ENCODE assay signal across 14 cellular contexts in genomic region chr16:48434653-48435318, GRCh38. TPM values are rescaled to one million over a fixed set of nuclear protein-coding genes. Genes with fewer than 3 reads are reported as not detected.
DNase-seq lines count a peak whose midpoint lies in the region; ATAC-seq and TF ChIP-seq lines count a peak whose summit lies in the region.
"Had no signal": no experiment of that assay in that cellular context is flagged by ENCODE, and none has a peak within 500 bp of the region (broad histone marks: within the 10 kb centered on the region; RNA-seq: fewer than 3 reads in every experiment).

No MANE protein-coding gene starts in this region.

- ATAC-seq in GM21529 (IDR thresholded peaks at IDR 0.05; ENCODE audit: unreplicated experiment), result no peak

- no peaks in the 10 kb centered on the region for H3K36me3 ChIP-seq in Loucy (ENCODE audit: insufficient read depth, low read length)
- H3K36me3 ChIP-seq: sigmoid colon, SJSA1 had no signal

- H3K27me3 ChIP-seq in Loucy (ENCODE audit: insufficient read depth, low read length, poor library complexity, severe bottlenecking), result no peaks in the 10 kb centered on the region
- H3K27me3 ChIP-seq: sigmoid colon, SJSA1 had no signal

- peak overlapping the region; percentile 40 for H3K9ac ChIP-seq in Loucy (ENCODE audit: low read depth, low read length, poor library complexity, severe bottlenecking)

- no peaks in the 10 kb centered on the region for H4K20me1 ChIP-seq in Loucy (ENCODE audit: insufficient read depth, low read length, poor library complexity, severe bottlenecking)

- H3K4me3 ChIP-seq in Loucy (ENCODE audit: low read length, poor library complexity, severe bottlenecking) (peak overlapping the region; percentile 41), cardiac fibroblast (replicated peaks in 1 of 2; ENCODE audit: low read depth in 2 of 2, low read length in 2 of 2) (no peak overlapping the region)
- H3K4me3 ChIP-seq: sigmoid colon, SJSA1 had no signal

- H3K9me3 ChIP-seq in Loucy (ENCODE audit: insufficient read depth, low read depth, low read length), result no peaks in the 10 kb centered on the region
- H3K9me3 ChIP-seq: sigmoid colon, SJSA1 had no signal

- DNase-seq in Daoy (ENCODE audit: low read depth) (peak; percentile 64), cardiac fibroblast (ENCODE audit: low read depth in 2 of 2) (peak; percentile 69 to 82), mucosa of gallbladder (ENCODE audit: low spot score) (peak; percentile 23), NCI-H1417 (lab: John Stamatoyannopoulos, UW) (no peak), AG08395 (ENCODE audit: low spot score) (no peak)
- no peak for DNase-seq in stimulated activated CD4-positive, alpha-beta T cell treated with anti-CD3 and anti-CD28 coated beads, Interleukin-1b, Interleukin-23, amount 100 ng/mL, for 48 hours
- DNase-seq: activated CD4-positive, alpha-beta memory T cell treated with anti-CD3 and anti-CD28 coated beads, Interleukin-2, amount 10 ng/mL, durations not matched to agents 7 days and 5 days; Calu3; mammary epithelial cell; NCI-H2081 treated with DMSO at 0.1 percent for 48 hours; sigmoid colon had no signal

- H2AFZ ChIP-seq in Loucy (ENCODE audit: low read length), result no peak overlapping the region

- H3K4me2 ChIP-seq in Loucy (ENCODE audit: low read depth, low read length, poor library complexity, severe bottlenecking), result peak overlapping the region; percentile 64

- TF ChIP-seq CTCF in Loucy (conservative IDR thresholded peaks at IDR 0.05; ENCODE audit: low read length) (no peak), cardiac fibroblast (IDR thresholded peaks at IDR 0.05; ENCODE audit: low read depth, low read length) (no peak)

- H3K79me2 ChIP-seq in Loucy (ENCODE audit: insufficient read depth, low read length), result no peaks in the 10 kb centered on the region

- peaks cover 31% of the 10 kb centered on the region for H3K4me1 ChIP-seq in Loucy (ENCODE audit: insufficient read depth, low read length, poor library complexity, severe bottlenecking)
- H3K4me1 ChIP-seq: sigmoid colon had no signal

- H3F3A ChIP-seq in Loucy (ENCODE audit: low read depth), result no peaks in the 10 kb centered on the region

- no peaks in the 10 kb centered on the region for H3K9me2 ChIP-seq in Loucy (replicated peaks; ENCODE audit: low read depth, low read length)

RNA-seq across cellular contexts. Expression of gene SIAH1, which starts 49.6 kb away (rescaled TPM):
- total RNA-seq in Daoy (2014; rRNA removed; shearing (Covaris generic)), result 16.4 and 20.2 TPM in 2 replicates
- 22.2 TPM for total RNA-seq in mucosa of gallbladder

Comparison
In these comparisons a context has a peak if more than half of its experiments do, and no peak if none do; other contexts are left out.
1. DNase-seq: peak in Daoy (single experiment), cardiac fibroblast (2 of 2) and mucosa of gallbladder (single experiment); none in NCI-H1417 (0 of 3), stimulated activated CD4-positive, alpha-beta T cell treated with anti-CD3 and anti-CD28 coated beads, Interleukin-1b, Interleukin-23, amount 100 ng/mL, for 48 hours (single experiment) and AG08395 (single experiment).